ENCODE assay signal across 10 cellular contexts in the genomic region with DNA sequence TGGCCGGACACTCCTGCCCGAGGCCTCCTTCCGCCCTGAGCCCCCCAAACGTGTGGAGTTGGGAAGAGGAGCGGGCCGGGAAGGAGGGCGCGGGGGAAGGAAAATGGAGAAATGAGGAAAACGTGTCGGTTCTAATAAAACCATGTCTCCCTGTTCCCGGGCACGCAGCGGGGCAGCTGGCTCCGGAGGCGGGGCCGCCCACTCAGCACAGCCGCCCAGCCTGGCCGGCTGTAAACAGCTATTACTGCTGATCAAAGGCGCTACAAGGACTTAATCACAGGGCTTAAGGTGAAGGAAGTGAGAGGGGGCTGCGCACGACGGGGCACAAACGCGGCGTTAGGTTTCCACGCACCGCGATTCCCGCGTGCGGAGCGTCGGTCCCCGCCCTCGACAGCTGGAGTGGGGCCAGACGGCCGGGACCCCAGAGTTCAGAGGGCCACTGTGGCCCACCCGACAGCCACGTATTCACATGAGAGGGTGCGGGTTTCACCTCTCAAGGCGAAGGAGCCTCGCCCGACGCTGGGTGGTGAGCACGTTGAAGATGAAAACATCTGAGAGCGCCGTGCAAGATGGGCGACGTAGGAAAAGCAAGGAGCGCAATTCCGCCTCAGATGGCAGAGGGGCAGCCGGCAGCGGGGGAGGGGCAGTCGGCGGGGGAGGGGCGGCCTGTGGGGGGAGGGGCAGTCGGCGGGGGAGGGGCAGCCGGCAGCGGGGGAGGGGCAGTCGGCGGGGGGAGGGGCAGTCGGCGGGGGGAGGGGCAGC.
DNase-seq lines count a peak whose midpoint lies in the region; ATAC-seq and TF ChIP-seq lines count a peak whose summit lies in the region.
"Had no signal": no experiment of that assay in that cellular context is flagged by ENCODE, and none has a peak within 500 bp of the region (broad histone marks: within the 10 kb centered on the region; RNA-seq: fewer than 3 reads in every experiment).

No MANE protein-coding gene starts in this region.

- H3K4me1 Mint-ChIP-seq in nephron progenitor cell = peaks cover 60% of the 10 kb centered on the region

- no peak overlapping the region for H3K27ac Mint-ChIP-seq in nephron progenitor cell

- H3K9me3 ChIP-seq in Peyer's patch (no peaks in the 10 kb centered on the region), left lung (no peaks in the 10 kb centered on the region)
- H3K9me3 ChIP-seq: esophagus muscularis mucosa, mucosa of descending colon had no signal

- H3K9me3 Mint-ChIP-seq in nephron progenitor cell = peaks cover 8% of the 10 kb centered on the region

- H3K4me1 ChIP-seq in Peyer's patch = no peaks in the 10 kb centered on the region
- peaks cover 0 to 8% of the 10 kb centered on the region in 2 donors for H3K4me1 ChIP-seq in left lung
- H3K4me1 ChIP-seq: esophagus muscularis mucosa had no signal

- DNase-seq in 8988T = peak; percentile 9
- DNase-seq in ELF-1 (ENCODE audit: low read depth, low spot score) = peak; percentile 83
- DNase-seq in Peyer's patch = peak in 2 of 3 donors; percentile 36 to 46
- DNase-seq in left lung = peak; percentile 31 to 64
- no peak for DNase-seq in GM10248 (ENCODE audit: extremely low spot score)
- DNase-seq in dermis blood vessel endothelial cell = no peak
- DNase-seq in nephron progenitor cell = no peak

- intact Hi-C loops in left lung (cut with DNase I) = no loop called here

- no peak for TF ChIP-seq CTCF in Peyer's patch (IDR thresholded peaks at IDR 0.05)
- TF ChIP-seq CTCF in left lung (IDR thresholded peaks at IDR 0.05) = no peak
- TF ChIP-seq CTCF in GM10248 (IDR thresholded peaks at IDR 0.05; ENCODE audit: control extremely low read depth, extremely low read depth, low read depth, missing control alignments) = no peak
- TF ChIP-seq CTCF in nephron progenitor cell (IDR thresholded peaks at IDR 0.05) = no peak

- POLR2A ChIA-PET in GM10248 (lab: Yijun Ruan, JAX) = no interaction called here

- H3K36me3 Mint-ChIP-seq in nephron progenitor cell (ENCODE audit: low read depth) = no peaks in the 10 kb centered on the region

- peaks cover 13% of the 10 kb centered on the region for H3K27me3 Mint-ChIP-seq in nephron progenitor cell (ENCODE audit: low read depth, poor library complexity)

- no peak for ATAC-seq in left lung
- no peak for ATAC-seq in HG02973 (IDR thresholded peaks at IDR 0.05; ENCODE audit: unreplicated experiment)
- ATAC-seq: mucosa of descending colon had no signal

- H3K36me3 ChIP-seq in Peyer's patch (no peaks in the 10 kb centered on the region), left lung (no peaks in the 10 kb centered on the region)
- H3K36me3 ChIP-seq: esophagus muscularis mucosa had no signal

- H3K27ac ChIP-seq in Peyer's patch (no peak overlapping the region), left lung (no peak overlapping the region)
- H3K27ac ChIP-seq: esophagus muscularis mucosa had no signal

- no peak for TF ChIP-seq POLR2A in Peyer's patch (IDR thresholded peaks at IDR 0.05)

- no peaks in the 10 kb centered on the region for H3K27me3 ChIP-seq in Peyer's patch
- H3K27me3 ChIP-seq in left lung = no peaks in the 10 kb centered on the region

- H3K4me3 Mint-ChIP-seq in nephron progenitor cell = no peak overlapping the region

- CTCF ChIA-PET in GM10248 (lab: Yijun Ruan, JAX) = interaction anchor here (1.2 kb wide), 1 partner anchor 102 kb away, joined by 3 read pairs; no protein-coding TSS in a partner anchor

- no peak overlapping the region for H3K4me3 ChIP-seq in Peyer's patch
- H3K4me3 ChIP-seq in left lung = no peak overlapping the region
- H3K4me3 ChIP-seq: esophagus muscularis mucosa, mucosa of descending colon had no signal

Comparison
In these comparisons a context has a peak if more than half of its experiments do, and no peak if none do; other contexts are left out.
1. DNase-seq: peak in 8988T (single experiment), ELF-1 (single experiment), Peyer's patch (2 of 3) and left lung (2 of 2); none in GM10248 (single experiment), dermis blood vessel endothelial cell (single experiment) and nephron progenitor cell (single experiment).